ENCODE assay signal across 40 cellular contexts in genomic region chr12:88842314-88842713, GRCh38.
"Had no signal": no experiment of that assay in that cellular context is flagged by ENCODE, and none has a peak within 500 bp of the region (broad histone marks: within the 10 kb centered on the region; RNA-seq: fewer than 3 reads in every experiment).

No MANE protein-coding gene starts in this region.

- H3K27me3 ChIP-seq: adrenal gland, ascending aorta, body of pancreas, brain microvascular endothelial cell, breast epithelium, cardiac muscle cell had no signal

- H3K4me3 Mint-ChIP-seq: activated naive CD4-positive, alpha-beta T cell treated with anti-CD3 and anti-CD28 coated beads for 36 hours; activated naive CD4-positive, alpha-beta T cell treated with anti-CD3 and anti-CD28 coated beads, Interleukin-2, amount 10 ng/mL, durations not matched to agents 7 days and 5 days; activated naive CD4-positive, alpha-beta T cell treated with anti-CD3 and anti-CD28 coated beads, Interleukin-2, amount 50 U/mL, for 24 hours; activated naive CD8-positive, alpha-beta T cell; activated naive CD8-positive, alpha-beta T cell treated with anti-CD3 and anti-CD28 coated beads for 36 hours; activated naive CD8-positive, alpha-beta T cell treated with anti-CD3 and anti-CD28 coated beads, Interleukin-2, amount 10 ng/mL, durations not matched to agents 7 days and 5 days; activated naive CD8-positive, alpha-beta T cell treated with anti-CD3 and anti-CD28 coated beads, Interleukin-2, amount 50 U/mL, for 24 hours; activated T-cell treated with anti-CD3 and anti-CD28 coated beads, Interleukin-2, amount 50 U/mL, for 24 hours; activated T-cell treated with anti-CD3 and anti-CD28 coated beads, Interleukin-2, amount 50 U/mL, for 4 hours; activated T-cell treated with anti-CD3 and anti-CD28 coated beads, Interleukin-2, amount 50 U/mL, for 72 hours; activated T-helper 1 cell treated with anti-CD3 and anti-CD28 coated beads, Interleukin-12 subunit alpha, Interleukin-12 subunit beta, Interleukin-2, Interleukin-4 antibody, amounts not matched to agents 30 ng/mL and 10 ng/mL and 1 ng/mL, durations not matched to agents 14 hours and 24 hours and 36 hours; activated T-helper 17 cell treated with anti-CD3 and anti-CD28 coated beads, Interleukin-2, amount 50 U/mL, for 72 hours; brain; central memory CD8-positive, alpha-beta T cell had no signal

- FAIRE-seq: astrocyte, bronchial epithelial cell had no signal

- DNase-seq: activated effector memory CD4-positive, alpha-beta T cell treated with anti-CD3 and anti-CD28 coated beads, Interleukin-2, amount 50 U/mL, for 16 hours; activated effector memory CD4-positive, alpha-beta T cell treated with Interleukin-2 at 50 U/mL for 16 hours; activated gamma-delta T cell; activated gamma-delta T cell treated with Interleukin-2 at 50 U/mL for 16 hours; activated naive CD4-positive, alpha-beta T cell; activated naive CD4-positive, alpha-beta T cell treated with anti-CD3 and anti-CD28 coated beads for 36 hours; activated naive CD4-positive, alpha-beta T cell treated with anti-CD3 and anti-CD28 coated beads, Interleukin-2, amount 10 ng/mL, durations not matched to agents 7 days and 5 days; activated naive CD4-positive, alpha-beta T cell treated with anti-CD3 and anti-CD28 coated beads, Interleukin-2, amount 50 U/mL, for 16 hours; activated naive CD4-positive, alpha-beta T cell treated with Interleukin-2 at 50 U/mL for 16 hours; activated naive CD8-positive, alpha-beta T cell treated with anti-CD3 and anti-CD28 coated beads for 36 hours; activated naive CD8-positive, alpha-beta T cell treated with anti-CD3 and anti-CD28 coated beads, Interleukin-2, amount 10 ng/mL, durations not matched to agents 7 days and 5 days; activated naive CD8-positive, alpha-beta T cell treated with anti-CD3 and anti-CD28 coated beads, Interleukin-2, amount 50 U/mL, for 24 hours; activated T-cell treated with anti-CD3 and anti-CD28 coated beads, Interleukin-2, amount 50 U/mL, for 1 hour; activated T-cell treated with anti-CD3 and anti-CD28 coated beads, Interleukin-2, amount 50 U/mL, for 24 hours; activated T-cell treated with anti-CD3 and anti-CD28 coated beads, Interleukin-2, amount 50 U/mL, for 4 hours; activated T-cell treated with anti-CD3 and anti-CD28 coated beads, Interleukin-2, amount 50 U/mL, for 48 hours; activated T-cell treated with anti-CD3 and anti-CD28 coated beads, Interleukin-2, amount 50 U/mL, for 72 hours; adrenal gland; amniotic stem cell; amygdala; anterior cingulate cortex; aorta; body of pancreas; brain microvascular endothelial cell; caudate nucleus; central memory CD4-positive, alpha-beta T cell; cerebellar nuclear complex had no signal

- H3K27me3 Mint-ChIP-seq: activated naive CD4-positive, alpha-beta T cell treated with anti-CD3 and anti-CD28 coated beads, Interleukin-2, amount 10 ng/mL, durations not matched to agents 7 days and 5 days; activated naive CD4-positive, alpha-beta T cell treated with anti-CD3 and anti-CD28 coated beads, Interleukin-2, amount 50 U/mL, for 24 hours; activated naive CD8-positive, alpha-beta T cell; activated naive CD8-positive, alpha-beta T cell treated with anti-CD3 and anti-CD28 coated beads for 36 hours; activated naive CD8-positive, alpha-beta T cell treated with anti-CD3 and anti-CD28 coated beads, Interleukin-2, amount 10 ng/mL, durations not matched to agents 7 days and 5 days; activated naive CD8-positive, alpha-beta T cell treated with anti-CD3 and anti-CD28 coated beads, Interleukin-2, amount 50 U/mL, for 24 hours; activated T-cell treated with anti-CD3 and anti-CD28 coated beads, Interleukin-2, amount 50 U/mL, for 24 hours; activated T-helper 17 cell treated with anti-CD3 and anti-CD28 coated beads, Interleukin-2, amount 50 U/mL, for 72 hours; central memory CD8-positive, alpha-beta T cell had no signal

- H3K4me3 ChIP-seq: adrenal gland, ascending aorta, body of pancreas, breast epithelium, cardiac muscle cell had no signal

- ATAC-seq: activated naive CD4-positive, alpha-beta T cell treated with anti-CD3 and anti-CD28 coated beads, Interleukin-2, amount 50 U/mL, for 72 hours; activated naive CD8-positive, alpha-beta T cell treated with anti-CD3 and anti-CD28 coated beads, Interleukin-2, amount 50 U/mL, for 24 hours; activated T-cell treated with anti-CD3 and anti-CD28 coated beads, Interleukin-2, amount 50 U/mL, for 4 hours; activated T-cell treated with anti-CD3 and anti-CD28 coated beads, Interleukin-2, amount 50 U/mL, for 72 hours; activated T-helper 17 cell treated with anti-CD3 and anti-CD28 coated beads, Interleukin-2, amount 50 U/mL, for 72 hours; body of pancreas had no signal

- H3K36me3 Mint-ChIP-seq: activated naive CD4-positive, alpha-beta T cell treated with anti-CD3 and anti-CD28 coated beads, Interleukin-2, amount 10 ng/mL, durations not matched to agents 7 days and 5 days; activated naive CD4-positive, alpha-beta T cell treated with anti-CD3 and anti-CD28 coated beads, Interleukin-2, amount 50 U/mL, for 24 hours; activated naive CD8-positive, alpha-beta T cell treated with anti-CD3 and anti-CD28 coated beads for 36 hours; activated naive CD8-positive, alpha-beta T cell treated with anti-CD3 and anti-CD28 coated beads, Interleukin-2, amount 10 ng/mL, durations not matched to agents 7 days and 5 days; brain had no signal

- H3K36me3 ChIP-seq: adrenal gland, ascending aorta, brain microvascular endothelial cell, breast epithelium, cardiac muscle cell had no signal

- H3K4me1 Mint-ChIP-seq: activated naive CD4-positive, alpha-beta T cell treated with anti-CD3 and anti-CD28 coated beads, Interleukin-2, amount 10 ng/mL, durations not matched to agents 7 days and 5 days; activated naive CD4-positive, alpha-beta T cell treated with anti-CD3 and anti-CD28 coated beads, Interleukin-2, amount 50 U/mL, for 24 hours; activated naive CD8-positive, alpha-beta T cell treated with anti-CD3 and anti-CD28 coated beads for 36 hours; activated naive CD8-positive, alpha-beta T cell treated with anti-CD3 and anti-CD28 coated beads, Interleukin-2, amount 10 ng/mL, durations not matched to agents 7 days and 5 days; activated naive CD8-positive, alpha-beta T cell treated with anti-CD3 and anti-CD28 coated beads, Interleukin-2, amount 50 U/mL, for 24 hours; activated T-helper 17 cell treated with anti-CD3 and anti-CD28 coated beads, Interleukin-2, amount 50 U/mL, for 72 hours; brain; central memory CD8-positive, alpha-beta T cell had no signal

- H3K4me1 ChIP-seq: adrenal gland, ascending aorta, body of pancreas, breast epithelium had no signal

- H3K9me3 ChIP-seq: adrenal gland had no signal

- H3K27ac Mint-ChIP-seq: activated naive CD4-positive, alpha-beta T cell treated with anti-CD3 and anti-CD28 coated beads for 36 hours; activated naive CD4-positive, alpha-beta T cell treated with anti-CD3 and anti-CD28 coated beads, Interleukin-2, amount 10 ng/mL, durations not matched to agents 7 days and 5 days; activated naive CD4-positive, alpha-beta T cell treated with anti-CD3 and anti-CD28 coated beads, Interleukin-2, amount 50 U/mL, for 24 hours; activated naive CD4-positive, alpha-beta T cell treated with anti-CD3 and anti-CD28 coated beads, Interleukin-2, amount 50 U/mL, for 72 hours; activated naive CD8-positive, alpha-beta T cell; activated naive CD8-positive, alpha-beta T cell treated with anti-CD3 and anti-CD28 coated beads for 36 hours; activated naive CD8-positive, alpha-beta T cell treated with anti-CD3 and anti-CD28 coated beads, Interleukin-2, amount 10 ng/mL, durations not matched to agents 7 days and 5 days; activated naive CD8-positive, alpha-beta T cell treated with anti-CD3 and anti-CD28 coated beads, Interleukin-2, amount 50 U/mL, for 24 hours; activated T-cell treated with anti-CD3 and anti-CD28 coated beads, Interleukin-2, amount 50 U/mL, for 24 hours; activated T-cell treated with anti-CD3 and anti-CD28 coated beads, Interleukin-2, amount 50 U/mL, for 72 hours; activated T-helper 1 cell treated with anti-CD3 and anti-CD28 coated beads, Interleukin-12 subunit alpha, Interleukin-12 subunit beta, Interleukin-2, Interleukin-4 antibody, amounts not matched to agents 30 ng/mL and 10 ng/mL and 1 ng/mL, durations not matched to agents 14 hours and 24 hours and 36 hours; activated T-helper 17 cell treated with anti-CD3 and anti-CD28 coated beads, Interleukin-2, amount 50 U/mL, for 72 hours; activated T-helper 2 cell treated with anti-CD3 and anti-CD28 coated beads, Interferon-gamma antibody, Interleukin-2, Interleukin-4, amounts not matched to agents 10 μg/mL and 5 μg/mL and 100 μg/mL, durations not matched to agents 14 hours and 24 hours and 36 hours; brain had no signal

- H3K27ac ChIP-seq: adrenal gland, ascending aorta, body of pancreas, brain microvascular endothelial cell, breast epithelium, cardiac muscle cell had no signal
